In genomic region chr3:54649551-54649950, GRCh38 we compare ENCODE assay signal across 26 cellular contexts.
"Had no signal": no experiment of that assay in that cellular context is flagged by ENCODE, and none has a peak within 500 bp of the region (broad histone marks: within the 10 kb centered on the region; RNA-seq: fewer than 3 reads in every experiment).

No MANE protein-coding gene starts in this region.

- H3K27me3 ChIP-seq: adrenal gland, SJSA1 had no signal

- ATAC-seq: activated CD4-positive, alpha-beta T cell treated with anti-CD3 and anti-CD28 coated beads for 36 hours; activated CD8-positive, alpha-beta T cell treated with anti-CD3 and anti-CD28 coated beads for 36 hours; activated T-cell treated with anti-CD3 and anti-CD28 coated beads, Interleukin-2, amount 50 U/mL, for 72 hours; K562; T-helper 17 cell had no signal

- H3K9me3 ChIP-seq: adrenal gland, SJSA1 had no signal

- H3K27ac ChIP-seq: adrenal gland, SJSA1, VCaP had no signal

- H3K4me3 ChIP-seq: adrenal gland, K562, SJSA1 had no signal

- H3K4me1 ChIP-seq: adrenal gland, SJSA1 had no signal

- H3K36me3 ChIP-seq: adrenal gland, SJSA1 had no signal

- DNase-seq: activated CD4-positive, alpha-beta T cell treated with anti-CD3 and anti-CD28 coated beads for 36 hours; activated CD4-positive, alpha-beta T cell treated with anti-CD3 and anti-CD28 coated beads, Interleukin-2, amount 50 U/mL, for 1 hour; activated CD8-positive, alpha-beta memory T cell treated with anti-CD3 and anti-CD28 coated beads, Interleukin-2, amount 50 U/mL, for 4 hours; activated CD8-positive, alpha-beta T cell treated with anti-CD3 and anti-CD28 coated beads for 36 hours; activated gamma-delta T cell treated with Interleukin-2 at 50 U/mL for 16 hours; activated naive CD4-positive, alpha-beta T cell treated with anti-CD3 and anti-CD28 coated beads, Interleukin-2, amount 50 U/mL, for 16 hours; activated naive CD8-positive, alpha-beta T cell treated with anti-CD3 and anti-CD28 coated beads, Interleukin-2, amount 10 ng/mL, durations not matched to agents 7 days and 5 days; activated T-cell treated with anti-CD3 and anti-CD28 coated beads, Interleukin-2, amount 50 U/mL, for 72 hours; adrenal gland; anterior cingulate cortex; caudate nucleus; Karpas-422; NCI-H1105 treated with DMSO at 0.1 percent for 48 hours; NCI-H1436 treated with DMSO at 0.1 percent for 48 hours; NCI-H187; NCI-H2081; NCI-H446; NCI-H524 treated with DMSO at 0.1 percent for 48 hours; NCI-H748 treated with DMSO at 0.1 percent for 48 hours; OCI-M1; SHP77; T-helper 17 cell; T-helper 9 cell had no signal
